ENCODE assay signal across 23 cellular contexts in the genomic region with DNA sequence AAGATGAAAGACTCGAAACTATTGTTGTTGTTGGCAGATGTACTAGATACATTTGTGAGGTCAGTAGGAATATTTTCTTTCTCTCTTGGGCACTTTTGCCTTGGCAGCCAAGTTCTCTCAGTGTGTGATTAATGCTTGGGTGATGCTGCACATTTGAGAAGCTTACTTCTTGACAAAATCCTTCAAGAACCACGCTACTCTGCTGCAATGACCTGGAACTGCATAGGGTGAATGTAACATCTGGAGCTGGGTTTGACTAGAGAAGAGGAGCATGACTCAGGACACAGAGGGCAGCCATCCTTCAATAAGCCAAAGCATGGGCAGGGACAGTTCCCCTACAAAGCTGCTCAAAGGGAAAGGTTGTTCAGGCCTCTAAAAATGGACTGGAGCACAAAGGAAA.
A peak's percentile ranks its signal among the peaks of the same experiment; 100 is the strongest.
DNase-seq lines count a peak whose midpoint lies in the region; ATAC-seq and TF ChIP-seq lines count a peak whose summit lies in the region.
"Had no signal": no experiment of that assay in that cellular context is flagged by ENCODE, and none has a peak within 500 bp of the region (broad histone marks: within the 10 kb centered on the region; RNA-seq: fewer than 3 reads in every experiment).

No MANE protein-coding gene starts in this region.

- no peaks in the 10 kb centered on the region for H3K36me3 ChIP-seq in left ventricle myocardium inferior
- H3K36me3 ChIP-seq: left lung had no signal

- H3K4me3 Mint-ChIP-seq in immature natural killer cell: no peak overlapping the region
- H3K4me3 Mint-ChIP-seq: activated CD4-positive, alpha-beta T cell treated with anti-CD3 and anti-CD28 coated beads for 36 hours; activated naive CD8-positive, alpha-beta T cell; T-cell had no signal

- no peaks in the 10 kb centered on the region for H3K4me1 Mint-ChIP-seq in immature natural killer cell
- H3K4me1 Mint-ChIP-seq: activated CD4-positive, alpha-beta T cell treated with anti-CD3 and anti-CD28 coated beads for 36 hours; T-cell had no signal

- H3K4me1 ChIP-seq in left ventricle myocardium inferior: no peaks in the 10 kb centered on the region
- H3K4me1 ChIP-seq: left lung had no signal

- no peak overlapping the region for H3K4me3 ChIP-seq in fibroblast of mammary gland (ENCODE audit: control insufficient read depth, low read depth, low read length)
- H3K4me3 ChIP-seq in left ventricle myocardium inferior: no peak overlapping the region
- H3K4me3 ChIP-seq: left lung, skin epidermis had no signal

- intact Hi-C loops in sciatic nerve (cut with DNase I) (no loop called here), left ventricle myocardium inferior (cut with micrococcal nuclease) (no loop called here)

- no peaks in the 10 kb centered on the region for H3K9me3 ChIP-seq in left ventricle myocardium inferior (replicated peaks)
- H3K9me3 ChIP-seq: left lung had no signal

- no peak overlapping the region for H3K27ac Mint-ChIP-seq in immature natural killer cell
- H3K27ac Mint-ChIP-seq: activated CD4-positive, alpha-beta T cell treated with anti-CD3 and anti-CD28 coated beads for 36 hours; activated naive CD8-positive, alpha-beta T cell; progenitor cell of endocrine pancreas; T-cell had no signal

- no peak overlapping the region for H3K27ac ChIP-seq in left ventricle myocardium inferior (replicated peaks)
- H3K27ac ChIP-seq: left lung, skin epidermis had no signal

- TF ChIP-seq CTCF in fibroblast of mammary gland (conservative IDR thresholded peaks at IDR 0.05; ENCODE audit: control insufficient read depth, insufficient read depth, low read depth, low read length): no peak
- TF ChIP-seq CTCF in left ventricle myocardium inferior (IDR thresholded peaks at IDR 0.05; ENCODE audit: borderline replicate concordance): no peak

- no peaks in the 10 kb centered on the region for H3K36me3 Mint-ChIP-seq in immature natural killer cell
- H3K36me3 Mint-ChIP-seq: activated naive CD8-positive, alpha-beta T cell; T-cell had no signal

- DNase-seq in Daoy (ENCODE audit: low read depth) (peak; percentile 67), NCI-H446 treated with DMSO at 0.1 percent for 48 hours (lab: John Stamatoyannopoulos, UW) (peak; percentile 36), fibroblast of mammary gland (ENCODE audit: low read depth) (peak; percentile 77), sciatic nerve (ENCODE audit: low spot score) (no peak), immature natural killer cell (no peak), UCSD-AML1 (lab: John Stamatoyannopoulos, UW; ENCODE audit: unreplicated experiment) (no peak), left ventricle myocardium inferior (no peak)
- DNase-seq: activated CD4-positive, alpha-beta T cell treated with anti-CD3 and anti-CD28 coated beads for 36 hours; DND-41; erythroblast; left lung; NCI-H1105; NCI-H2081; NCI-H510A treated with DMSO at 0.1 percent for 48 hours; stimulated activated naive CD8-positive, alpha-beta T cell treated with anti-CD3 and anti-CD28 coated beads, Interleukin-15, Interleukin-2, amounts not matched to agents 100 U/mL and 50 U/mL, for 24 hours; T-cell; trophoblast cell had no signal

- ATAC-seq in sciatic nerve (peak; percentile 50), HG02840 (IDR thresholded peaks at IDR 0.05; ENCODE audit: low FRiP score, unreplicated experiment) (no peak)
- ATAC-seq: activated CD4-positive, alpha-beta T cell treated with anti-CD3 and anti-CD28 coated beads for 36 hours; HCT116; left lung; Right ventricle myocardium inferior; stimulated activated naive CD8-positive, alpha-beta T cell treated with anti-CD3 and anti-CD28 coated beads, Interleukin-15, Interleukin-2, amounts not matched to agents 100 U/mL and 50 U/mL, for 24 hours; T-cell had no signal

- peaks cover 0 to 3% (median 2%) of the 10 kb centered on the region in 3 donors for H3K27me3 Mint-ChIP-seq in immature natural killer cell (ENCODE audit: low read depth in 3 of 3)

- H3K27me3 ChIP-seq in left ventricle myocardium inferior (ENCODE audit: low read depth): peaks cover 12% of the 10 kb centered on the region
- H3K27me3 ChIP-seq: left lung had no signal

- H3K9me3 Mint-ChIP-seq in immature natural killer cell: no peaks in the 10 kb centered on the region
- H3K9me3 Mint-ChIP-seq: T-cell had no signal

Comparison
In these comparisons a context has a peak if more than half of its experiments do, and no peak if none do; other contexts are left out.
1. DNase-seq: peak in Daoy (single experiment), NCI-H446 treated with DMSO at 0.1 percent for 48 hours (single experiment) and fibroblast of mammary gland (single experiment); none in sciatic nerve (single experiment), immature natural killer cell (0 of 3), UCSD-AML1 (single experiment) and left ventricle myocardium inferior (single experiment).